Comparison of ENCODE assay signal across 1 cellular context in genomic region chr18:25229080-25229479, GRCh38.
TF ChIP-seq lines count a peak whose summit lies in the region.

No MANE protein-coding gene starts in this region.

TF ChIP-seq in K562, 482 proteins besides CTCF, POLR2A, EP300 and RAD21 (continued from another document and continues in another):
- no peak for TF ChIP-seq CUX1 (CRISPR knock-in tag; IDR thresholded peaks at IDR 0.05)
- TF ChIP-seq RAD51 (IDR thresholded peaks at IDR 0.05; ENCODE audit: borderline replicate concordance, low read depth): no peak
- no peak for TF ChIP-seq MNT (conservative IDR thresholded peaks at IDR 0.05)
- no peak for TF ChIP-seq TAF9B (IDR thresholded peaks at IDR 0.05; ENCODE audit: partially characterized antibody)
- TF ChIP-seq HOXB6 (CRISPR knock-in tag; IDR thresholded peaks at IDR 0.05; ENCODE audit: borderline replicate concordance): no peak
- no peak for TF ChIP-seq CBX2 (IDR thresholded peaks at IDR 0.05; ENCODE audit: insufficient read depth, low read length, poor library complexity, severe bottlenecking)
- no peak for TF ChIP-seq RFX5 (IDR thresholded peaks at IDR 0.05; ENCODE audit: low read depth, low read length)
- no peak for TF ChIP-seq ZNF639 (CRISPR knock-in tag; conservative IDR thresholded peaks at IDR 0.05 in 1 of 2, IDR thresholded peaks at IDR 0.05 in 1 of 2)
- peak; percentile 94 for TF ChIP-seq ARID1B (IDR thresholded peaks at IDR 0.05)
- no peak for TF ChIP-seq ZNF3 (CRISPR knock-in tag; IDR thresholded peaks at IDR 0.05)
- no peak for TF ChIP-seq MGA (IDR thresholded peaks at IDR 0.05)
- no peak for TF ChIP-seq PHB (CRISPR knock-in tag; IDR thresholded peaks at IDR 0.05)
- TF ChIP-seq WHSC1 (IDR thresholded peaks at IDR 0.05; ENCODE audit: low read length): no peak
- no peak for TF ChIP-seq ATF2 (CRISPR knock-in tag; IDR thresholded peaks at IDR 0.05)
- no peak for TF ChIP-seq SREBF2 (CRISPR knock-in tag; IDR thresholded peaks at IDR 0.05)
- TF ChIP-seq ZNF274 (IDR thresholded peaks at IDR 0.05; ENCODE audit: borderline replicate concordance, low read depth, low read length): no peak
- no peak for TF ChIP-seq ZBTB11 (CRISPR knock-in tag; IDR thresholded peaks at IDR 0.05)
- TF ChIP-seq PRDM10 (IDR thresholded peaks at IDR 0.05; ENCODE audit: partially characterized antibody): no peak
- no peak for TF ChIP-seq ZNF324 (CRISPR knock-in tag; IDR thresholded peaks at IDR 0.05)
- no peak for TF ChIP-seq RBM17 (IDR thresholded peaks at IDR 0.05; ENCODE audit: borderline replicate concordance, low read depth, low read length)
- TF ChIP-seq NCOA4 (IDR thresholded peaks at IDR 0.05; ENCODE audit: partially characterized antibody): no peak
- TF ChIP-seq MXI1 (IDR thresholded peaks at IDR 0.05; ENCODE audit: low read depth, low read length): no peak
